ENCODE assay signal across 12 cellular contexts in the genomic region with DNA sequence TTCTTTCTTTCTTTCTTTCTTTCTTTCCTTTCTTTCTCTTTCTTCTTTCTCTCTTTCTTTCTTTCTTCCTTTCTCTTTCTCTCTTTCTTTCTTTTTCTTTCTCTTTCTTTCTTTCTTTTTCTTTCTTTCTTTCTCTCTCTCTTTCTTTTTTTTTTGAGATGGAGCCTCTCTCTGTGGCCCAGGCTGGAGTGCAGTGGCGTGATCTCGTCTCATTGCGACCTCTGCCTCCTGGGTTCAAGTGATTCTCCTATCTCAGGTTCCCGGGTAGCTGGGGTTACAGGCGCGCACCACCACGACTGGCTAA. TPM values are rescaled to one million over a fixed set of nuclear protein-coding genes. Genes with fewer than 3 reads are reported as not detected.
"Had no signal": no experiment of that assay in that cellular context is flagged by ENCODE, and none has a peak within 500 bp of the region (broad histone marks: within the 10 kb centered on the region; RNA-seq: fewer than 3 reads in every experiment).

No MANE protein-coding gene starts in this region.

RNA-seq across cellular contexts. Expression of a gene that starts 35.9 kb away (rescaled TPM):
- total RNA-seq: foreskin keratinocyte had no signal
- polyA plus RNA-seq: foreskin keratinocyte had no signal

RNA-seq across cellular contexts. Expression of a gene that starts 55.9 kb away (rescaled TPM):
- total RNA-seq: esophagus muscularis mucosa, foreskin keratinocyte, heart left ventricle, kidney epithelial cell, lower leg skin, ovary, progenitor cell of endocrine pancreas, renal cortical epithelial cell, right lobe of liver, skeletal muscle tissue, uterus had no signal
- polyA plus RNA-seq: foreskin keratinocyte, heart left ventricle, ovary, thymus had no signal
